In the genomic region with DNA sequence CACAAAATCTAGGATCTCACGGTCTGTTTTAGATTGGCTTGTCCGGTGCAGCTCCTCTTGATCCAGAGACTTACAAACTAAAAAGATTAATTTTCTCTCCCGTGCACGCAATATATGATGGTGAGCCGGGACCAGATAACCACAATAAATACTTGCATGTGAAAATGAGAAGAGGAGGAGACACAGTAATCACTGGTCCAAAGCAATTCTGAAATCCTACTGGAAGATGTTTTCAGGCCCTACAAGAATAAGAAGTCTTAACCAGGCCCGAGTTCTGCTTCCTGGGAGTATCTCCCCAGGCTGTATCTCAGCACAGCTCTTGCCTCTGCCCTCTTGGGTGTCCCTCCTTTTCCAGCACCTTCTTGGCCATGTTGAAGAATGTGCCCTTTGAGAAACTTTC, we compare ENCODE assay signal across 12 cellular contexts. TPM values are rescaled to one million over a fixed set of nuclear protein-coding genes. Genes with fewer than 3 reads are reported as not detected.
A peak's percentile ranks its signal among the peaks of the same experiment; 100 is the strongest.
DNase-seq lines count a peak whose midpoint lies in the region; ATAC-seq and TF ChIP-seq lines count a peak whose summit lies in the region.
"Had no signal": no experiment of that assay in that cellular context is flagged by ENCODE, and none has a peak within 500 bp of the region (broad histone marks: within the 10 kb centered on the region; RNA-seq: fewer than 3 reads in every experiment).

No MANE protein-coding gene starts in this region.

- H3K4me3 ChIP-seq in heart right ventricle (peak overlapping the region in 7 of 10 donors; percentile 82 to 100 (median 91)), adipocyte (ENCODE audit: low read length) (peak overlapping the region; percentile 99), lower lobe of right lung (peak overlapping the region; percentile 100), urinary bladder (ENCODE audit: low read depth, low read length) (peak overlapping the region; percentile 81)

- peak overlapping the region; percentile 92 for H3K9ac ChIP-seq in adipocyte (ENCODE audit: low read length)

- DNase-seq in heart right ventricle = no peak
- no peak for DNase-seq in Right ventricle myocardium superior
- no peak for DNase-seq in adipocyte (ENCODE audit: low read depth)
- no peak for DNase-seq in lower lobe of right lung
- DNase-seq in NCI-H748 treated with DMSO at 0.1 percent for 48 hours (lab: John Stamatoyannopoulos, UW) = no peak
- no peak for DNase-seq in NCI-H2029 (lab: John Stamatoyannopoulos, UW)
- DNase-seq: activated effector memory CD4-positive, alpha-beta T cell treated with Interleukin-2 at 50 U/mL for 16 hours; DMS79; NCI-H524 treated with DMSO at 0.1 percent for 48 hours; stimulated activated naive CD4-positive, alpha-beta T cell treated with Interleukin-2 at 50 U/mL for 16 hours had no signal

- intact Hi-C loops in heart right ventricle (cut with DNase I) = no loop called here
- intact Hi-C loops in Right ventricle myocardium superior (cut with DNase I) = no loop called here
- intact Hi-C loops in lower lobe of right lung (cut with DNase I) = no loop called here

- WGBS in heart right ventricle, 2 donors = 95% methylated on average over 6 of the region's 6 CpGs
- WGBS in urinary bladder = 91% methylated on average over 6 of the region's 6 CpGs

- TF ChIP-seq CTCF in heart right ventricle (IDR thresholded peaks at IDR 0.05) (no peak), lower lobe of right lung (IDR thresholded peaks at IDR 0.05) (no peak)

- no peaks in the 10 kb centered on the region for H3K27me3 ChIP-seq in heart right ventricle
- H3K27me3 ChIP-seq in adipocyte (replicated peaks; ENCODE audit: control insufficient read depth, insufficient read depth, low read length) = no peaks in the 10 kb centered on the region
- H3K27me3 ChIP-seq in lower lobe of right lung (ENCODE audit: low read depth) = no peaks in the 10 kb centered on the region

- ATAC-seq in heart right ventricle (no peak), Right ventricle myocardium superior (ENCODE audit: poor library complexity) (no peak), lower lobe of right lung (no peak), esophagus mucosa (no peak)

- peaks cover 5 to 25% (median 19%) of the 10 kb centered on the region in 9 donors for H3K4me1 ChIP-seq in heart right ventricle
- peaks cover 12% of the 10 kb centered on the region for H3K4me1 ChIP-seq in adipocyte (ENCODE audit: control insufficient read depth, insufficient read depth, low read length)
- peaks cover 20% of the 10 kb centered on the region for H3K4me1 ChIP-seq in lower lobe of right lung
- H3K4me1 ChIP-seq in urinary bladder (ENCODE audit: insufficient read depth) = no peaks in the 10 kb centered on the region

- no peaks in the 10 kb centered on the region for H3K9me3 ChIP-seq in heart right ventricle
- no peaks in the 10 kb centered on the region for H3K9me3 ChIP-seq in adipocyte (ENCODE audit: control insufficient read depth, low read length)
- H3K9me3 ChIP-seq in lower lobe of right lung = no peaks in the 10 kb centered on the region

- H3K36me3 ChIP-seq in heart right ventricle (peaks cover 0 to 14% (median 2%) of the 10 kb centered on the region in 9 donors), adipocyte (ENCODE audit: control insufficient read depth, insufficient read depth, low read length, severe bottlenecking) (peaks cover 10% of the 10 kb centered on the region), lower lobe of right lung (peaks cover 13% of the 10 kb centered on the region), urinary bladder (ENCODE audit: insufficient read depth) (no peaks in the 10 kb centered on the region)

- peak overlapping the region in 2 of 10 donors; percentile 89 to 92 for H3K27ac ChIP-seq in heart right ventricle
- H3K27ac ChIP-seq in lower lobe of right lung = no peak overlapping the region
- H3K27ac ChIP-seq in urinary bladder (ENCODE audit: low read depth) = no peak overlapping the region

RNA-seq across cellular contexts. Expression of a gene that starts 1.0 kb away (rescaled TPM):
- 1 to 10 TPM; 3.7 to 9.6 (median 4.5) TPM for total RNA-seq in heart right ventricle
- polyA plus RNA-seq in heart right ventricle = 1 to 10 TPM; 4.0 to 9.8 TPM
- 4.5 TPM for total RNA-seq in Right ventricle myocardium superior
- total RNA-seq in lower lobe of right lung = 17.1 TPM
- 5.3 TPM for total RNA-seq in urinary bladder
- 10.7 TPM for polyA plus RNA-seq in urinary bladder
- total RNA-seq in esophagus mucosa = 19.8 TPM

RNA-seq across cellular contexts. Expression of a gene that starts 12.8 kb away (rescaled TPM):
- 10 to 100 TPM; 42.6 to 63.7 (median 52.2) TPM for total RNA-seq in heart right ventricle
- 10 to 100 TPM; 25.9 to 57.1 TPM for polyA plus RNA-seq in heart right ventricle
- 56.6 TPM for total RNA-seq in Right ventricle myocardium superior
- total RNA-seq in lower lobe of right lung = 35.7 TPM
- 48.1 TPM for total RNA-seq in urinary bladder
- polyA plus RNA-seq in urinary bladder = 30.5 TPM
- 17.7 TPM for total RNA-seq in esophagus mucosa

RNA-seq across cellular contexts. Expression of a gene that starts 45.1 kb away (rescaled TPM):
- under 1 TPM in 1 of 10 donors, not detected in 9; 0.09 TPM for total RNA-seq in heart right ventricle
- under 1 TPM in 1 of 2 donors, not detected in 1; 0.03 TPM for polyA plus RNA-seq in heart right ventricle
- total RNA-seq in Right ventricle myocardium superior = not detected
- not detected for total RNA-seq in lower lobe of right lung
- total RNA-seq in urinary bladder = not detected
- polyA plus RNA-seq in urinary bladder = not detected
- not detected for total RNA-seq in esophagus mucosa
